ENCODE assay signal across 22 cellular contexts in genomic region chr5:95747041-95747679, GRCh38.
"Had no signal": no experiment of that assay in that cellular context is flagged by ENCODE, and none has a peak within 500 bp of the region (broad histone marks: within the 10 kb centered on the region; RNA-seq: fewer than 3 reads in every experiment).

No MANE protein-coding gene starts in this region.

- FAIRE-seq: colon, islet of Langerhans had no signal

- H3K36me3 Mint-ChIP-seq: activated CD4-positive, alpha-beta memory T cell treated with anti-CD3 and anti-CD28 coated beads for 36 hours; activated naive CD8-positive, alpha-beta T cell had no signal

- H3K4me3 Mint-ChIP-seq: activated CD4-positive, alpha-beta memory T cell treated with anti-CD3 and anti-CD28 coated beads for 36 hours; activated naive CD8-positive, alpha-beta T cell; nephron; stimulated activated naive CD8-positive, alpha-beta T cell treated with anti-CD3 and anti-CD28 coated beads, Interleukin-15, Interleukin-2, amounts not matched to agents 100 ng/mL and 50 ng/mL, for 24 hours had no signal

- H3K4me1 ChIP-seq: foreskin keratinocyte, upper lobe of left lung had no signal

- H3K9me3 ChIP-seq: body of pancreas, upper lobe of left lung had no signal

- H3K9me3 Mint-ChIP-seq: activated CD4-positive, alpha-beta memory T cell treated with anti-CD3 and anti-CD28 coated beads for 36 hours; nephron; stimulated activated naive CD8-positive, alpha-beta T cell treated with anti-CD3 and anti-CD28 coated beads, Interleukin-15, Interleukin-2, amounts not matched to agents 100 ng/mL and 50 ng/mL, for 24 hours had no signal

- H3K27ac ChIP-seq: epithelial cell of prostate, foreskin keratinocyte, upper lobe of left lung had no signal

- H3K4me3 ChIP-seq: body of pancreas, dorsolateral prefrontal cortex, upper lobe of left lung had no signal

- H3K27ac Mint-ChIP-seq: activated CD4-positive, alpha-beta memory T cell treated with anti-CD3 and anti-CD28 coated beads for 36 hours; activated naive CD8-positive, alpha-beta T cell; nephron; stimulated activated naive CD8-positive, alpha-beta T cell treated with anti-CD3 and anti-CD28 coated beads, Interleukin-15, Interleukin-2, amounts not matched to agents 100 ng/mL and 50 ng/mL, for 24 hours had no signal

- DNase-seq: activated CD4-positive, alpha-beta memory T cell treated with anti-CD3 and anti-CD28 coated beads for 36 hours; activated CD4-positive, CD25-positive, alpha-beta regulatory T cell treated with anti-CD3 and anti-CD28 coated beads, Interleukin-2, amount 50 U/mL, for 72 hours; activated gamma-delta T cell; activated T-cell treated with anti-CD3 and anti-CD28 coated beads, Interleukin-2, amount 50 U/mL, for 48 hours; amygdala; body of pancreas; central memory CD4-positive, alpha-beta T cell; dorsolateral prefrontal cortex; foreskin keratinocyte; hippocampal formation; left cardiac atrium; mesendoderm; retina; stimulated activated CD8-positive, alpha-beta memory T cell treated with anti-CD3 and anti-CD28 coated beads, Interleukin-4, amount 100 ng/mL, for 48 hours; T1000; upper lobe of left lung had no signal

- ATAC-seq: body of pancreas, foreskin keratinocyte, left cardiac atrium had no signal

- H3K27me3 Mint-ChIP-seq: stimulated activated naive CD8-positive, alpha-beta T cell treated with anti-CD3 and anti-CD28 coated beads, Interleukin-15, Interleukin-2, amounts not matched to agents 100 ng/mL and 50 ng/mL, for 24 hours had no signal

- H3K27me3 ChIP-seq: body of pancreas, dorsolateral prefrontal cortex, foreskin keratinocyte, upper lobe of left lung had no signal
